Comparison of ENCODE assay signal across 8 cellular contexts in the genomic region with DNA sequence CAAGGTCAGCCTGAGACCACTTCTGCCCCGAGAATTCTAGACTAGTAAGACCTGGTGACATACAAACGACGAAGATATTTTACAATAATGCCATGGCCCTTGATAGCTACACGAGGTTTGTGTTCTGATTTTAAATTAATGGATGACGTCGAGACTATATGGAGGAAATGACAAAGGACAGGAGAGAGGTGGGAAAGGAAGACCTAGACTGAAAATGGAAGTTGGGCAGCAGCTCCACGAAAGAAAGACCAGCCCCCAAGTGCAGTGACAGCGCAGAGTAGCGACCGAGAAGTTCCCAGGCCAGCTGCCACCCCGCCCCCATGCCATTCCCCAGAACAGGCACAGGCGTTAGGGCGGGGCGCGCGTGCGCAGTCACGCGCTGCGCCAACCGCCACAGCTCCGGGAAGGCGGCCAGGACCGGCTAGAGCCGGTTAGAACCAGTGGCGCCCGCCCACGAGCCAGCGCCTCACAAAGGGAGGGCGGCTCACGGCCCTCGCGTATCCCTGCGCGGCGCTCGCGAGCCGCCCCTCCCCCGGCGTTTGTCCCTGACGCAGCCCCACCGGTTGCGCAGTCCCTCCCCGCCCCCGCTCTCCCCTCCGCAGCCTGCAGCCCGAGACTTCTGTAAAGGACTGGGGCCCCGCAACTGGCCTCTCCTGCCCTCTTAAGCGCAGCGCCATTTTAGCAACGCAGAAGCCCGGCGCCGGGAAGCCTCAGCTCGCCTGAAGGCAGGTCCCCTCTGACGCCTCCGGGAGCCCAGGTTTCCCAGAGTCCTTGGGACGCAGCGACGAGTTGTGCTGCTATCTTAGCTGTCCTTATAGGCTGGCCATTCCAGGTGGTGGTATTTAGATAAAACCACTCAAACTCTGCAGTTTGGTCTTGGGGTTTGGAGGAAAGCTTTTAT.
DNase-seq lines count a peak whose midpoint lies in the region; ATAC-seq and TF ChIP-seq lines count a peak whose summit lies in the region.

No MANE protein-coding gene starts in this region.

- peak; percentile 68 for TF ChIP-seq POLR2A in GM19099 (IDR thresholded peaks at IDR 0.05; ENCODE audit: extremely low read depth, insufficient read length, low read depth)

- peak; percentile 44 for ATAC-seq in HG03378 (IDR thresholded peaks at IDR 0.05; ENCODE audit: unreplicated experiment)
- ATAC-seq in activated CD4-positive, CD25-positive, alpha-beta regulatory T cell treated with anti-CD3 and anti-CD28 coated beads, Interleukin-2, amount 50 U/mL, for 24 hours = peak; percentile 76 to 79

- DNase-seq in AG20443 (ENCODE audit: low spot score) (peak; percentile 88), NCI-H446 treated with DMSO at 0.1 percent for 48 hours (lab: John Stamatoyannopoulos, UW) (peak; percentile 99), cerebellar nuclear complex (lab: John Stamatoyannopoulos, UW) (peak; percentile 83 to 92), kidney tubule cell (ENCODE audit: low spot score) (peak; percentile 99)
- peak; percentile 97 to 98 for DNase-seq in stimulated activated CD4-positive, alpha-beta T cell treated with anti-CD3 and anti-CD28 coated beads, Interleukin-1b, Interleukin-23, amount 100 ng/mL, for 1 hour (ENCODE audit: low read depth in 2 of 2)

Comparison
In these comparisons a context has a peak if more than half of its experiments do, and no peak if none do; other contexts are left out.
1. Peak in every context shown above with its lines: DNase-seq and ATAC-seq.